Comparison of ENCODE assay signal across 21 cellular contexts in genomic region chr1:238377280-238377919, GRCh38.
DNase-seq lines count a peak whose midpoint lies in the region; ATAC-seq, FAIRE-seq and TF ChIP-seq lines count a peak whose summit lies in the region.
"Had no signal": no experiment of that assay in that cellular context is flagged by ENCODE, and none has a peak within 500 bp of the region (broad histone marks: within the 10 kb centered on the region; RNA-seq: fewer than 3 reads in every experiment).

No MANE protein-coding gene starts in this region.

- H3K36me3 Mint-ChIP-seq in GM23338 (ENCODE audit: low read depth), result peaks cover 19% of the 10 kb centered on the region

- no peaks in the 10 kb centered on the region for H4K20me1 ChIP-seq in GM23338 (replicated peaks; ENCODE audit: insufficient read depth)

- peak; percentile 73 for ATAC-seq in GM23338
- ATAC-seq: HepG2, PC-3, Right ventricle myocardium inferior, SK-N-SH treated with all-trans-retinoic acid at 6 μM for 48 hours had no signal

- DNase-seq in GM23338 (ENCODE audit: low spot score), result peak; percentile 61
- DNase-seq in NT2/D1 (ENCODE audit: low read depth, low spot score), result peak; percentile 38
- DNase-seq in small intestine, result peak; percentile 20
- DNase-seq in NCI-H1417 treated with DMSO at 0.1 percent for 48 hours (lab: John Stamatoyannopoulos, UW), result no peak
- DNase-seq in occipital lobe (lab: John Stamatoyannopoulos, UW), result no peak
- no peak for DNase-seq in NCI-H526 treated with DMSO at 0.1 percent for 48 hours (lab: John Stamatoyannopoulos, UW)
- DNase-seq: HCEC 1CT, Karpas-422, NCI-H1092 treated with DMSO at 0.1 percent for 48 hours, NCI-H1436 treated with DMSO at 0.1 percent for 48 hours, NCI-H187 treated with DMSO at 0.1 percent for 48 hours, NCI-H2171 treated with DMSO at 0.1 percent for 48 hours, NCI-H524, NCI-H774, PC-3 had no signal

- H3K9me3 ChIP-seq in NT2/D1 (ENCODE audit: insufficient read depth, low read length), result peaks cover 44% of the 10 kb centered on the region
- no peaks in the 10 kb centered on the region for H3K9me3 ChIP-seq in iPS-18a (ENCODE audit: control insufficient read depth, low read depth, low read length)
- H3K9me3 ChIP-seq in small intestine (ENCODE audit: control insufficient read depth, low read depth), result no peaks in the 10 kb centered on the region
- H3K9me3 ChIP-seq: SJCRH30 had no signal

- no peak overlapping the region for H3K4me3 Mint-ChIP-seq in GM23338

- H3K36me3 ChIP-seq in GM23338 (ENCODE audit: insufficient read depth) (no peaks in the 10 kb centered on the region), NT2/D1 (ENCODE audit: insufficient read depth, insufficient read length, low read length) (no peaks in the 10 kb centered on the region), iPS-18a (ENCODE audit: control insufficient read depth, low read depth, low read length) (no peaks in the 10 kb centered on the region), small intestine (ENCODE audit: control insufficient read depth in 2 of 2, insufficient read depth in 2 of 2, low read length in 2 of 2) (no peaks in the 10 kb centered on the region)
- H3K36me3 ChIP-seq: SJCRH30 had no signal

- H3K9ac ChIP-seq in NT2/D1 (ENCODE audit: insufficient read length, low read depth) (no peak overlapping the region), iPS-18a (ENCODE audit: low read length) (no peak overlapping the region)

- peak overlapping the region; percentile 30; the same call in 1 of the 2 replicates for H3K4me2 ChIP-seq in GM23338

- H3K9me2 ChIP-seq in GM23338 (ENCODE audit: insufficient read depth), result no peaks in the 10 kb centered on the region

- no peak overlapping the region for H2AFZ ChIP-seq in GM23338

- peak overlapping the region; percentile 58; the same call in 1 of the 2 replicates for H3K27ac Mint-ChIP-seq in GM23338

- H3F3A ChIP-seq in GM23338 (replicated peaks; ENCODE audit: low read depth), result no peaks in the 10 kb centered on the region

- H3K27me3 ChIP-seq in GM23338 (ENCODE audit: insufficient read depth) (no peaks in the 10 kb centered on the region), NT2/D1 (ENCODE audit: insufficient read depth, insufficient read length) (no peaks in the 10 kb centered on the region), iPS-18a (ENCODE audit: control insufficient read depth, insufficient read depth, low read length) (no peaks in the 10 kb centered on the region), small intestine (ENCODE audit: control insufficient read depth in 2 of 2, insufficient read depth in 2 of 2, low read length in 2 of 2) (no peaks in the 10 kb centered on the region)
- H3K27me3 ChIP-seq: SJCRH30 had no signal

- FAIRE-seq in small intestine (lab: Jason Lieb, UNC), result no peak
- FAIRE-seq: G401.6, HepG2 had no signal

- 0 out of 4 replicates have a peak, but pooled peaks of 1 of the 2 experiments have one; percentile 5 for TF ChIP-seq CTCF in GM23338 (conservative IDR thresholded peaks at IDR 0.05; ENCODE audit: low read depth in 2 of 2)

- peaks cover 7% of the 10 kb centered on the region for H3K27me3 Mint-ChIP-seq in GM23338 (ENCODE audit: insufficient read depth, low read depth, poor library complexity)

- H3K4me1 ChIP-seq in GM23338 (ENCODE audit: insufficient read depth) (peaks cover 17% of the 10 kb centered on the region), NT2/D1 (ENCODE audit: insufficient read depth, insufficient read length) (no peaks in the 10 kb centered on the region), iPS-18a (ENCODE audit: control insufficient read depth, low read depth, low read length) (peaks cover 22% of the 10 kb centered on the region), small intestine (ENCODE audit: control insufficient read depth in 2 of 2, insufficient read depth in 1 of 2, low read depth in 1 of 2, low read length in 1 of 2) (no peaks in the 10 kb centered on the region)
- H3K4me1 ChIP-seq: SJCRH30 had no signal

- H3K79me2 ChIP-seq in GM23338 (replicated peaks; ENCODE audit: insufficient read depth), result no peaks in the 10 kb centered on the region

- WGBS in small intestine, 3 donors, result 65 to 75% (median 65%) methylated on average over 7 of the region's 7 CpGs

- H3K27ac ChIP-seq in GM23338 (ENCODE audit: low read depth), result peak overlapping the region; percentile 96
- H3K27ac ChIP-seq in iPS-18a (ENCODE audit: low read length), result no peak overlapping the region
- H3K27ac ChIP-seq in small intestine (ENCODE audit: low read depth in 1 of 2, low read length in 1 of 2), result no peak overlapping the region
- H3K27ac ChIP-seq: SJCRH30 had no signal

- peaks cover 35% of the 10 kb centered on the region for H3K4me1 Mint-ChIP-seq in GM23338

- H3K9me3 Mint-ChIP-seq in GM23338, result peaks cover 4% of the 10 kb centered on the region

- no peak overlapping the region for H3K4me3 ChIP-seq in GM23338
- H3K4me3 ChIP-seq in NT2/D1 (ENCODE audit: insufficient read length, low read depth), result no peak overlapping the region
- peak overlapping the region; percentile 21 for H3K4me3 ChIP-seq in iPS-18a (ENCODE audit: low read length)
- H3K4me3 ChIP-seq in small intestine (ENCODE audit: low read depth in 1 of 2, low read length in 2 of 2), result no peak overlapping the region
- H3K4me3 ChIP-seq: SJCRH30 had no signal

TF ChIP-seq in GM23338, 12 proteins besides CTCF, POLR2A, EP300 and RAD21:
- 0 out of 2 replicates have a peak, but pooled peaks have one; percentile 8 for TF ChIP-seq CREB1 (CRISPR knock-in tag; IDR thresholded peaks at IDR 0.05; ENCODE audit: low read depth)
- no peak for TF ChIP-seq POLR2AphosphoS5 (IDR thresholded peaks at IDR 0.05; ENCODE audit: low read depth)

Comparison
In these comparisons a context has a peak if more than half of its experiments do, and no peak if none do; other contexts are left out.
1. DNase-seq: peak in GM23338 (single experiment), NT2/D1 (single experiment) and small intestine (single experiment); none in NCI-H1417 treated with DMSO at 0.1 percent for 48 hours (single experiment), occipital lobe (single experiment) and NCI-H526 treated with DMSO at 0.1 percent for 48 hours (single experiment).